24 cellular contexts compared by ENCODE assay signal in genomic region chr3:142915636-142916035, GRCh38. TPM values are rescaled to one million over a fixed set of nuclear protein-coding genes. Genes with fewer than 3 reads are reported as not detected.
A peak's percentile ranks its signal among the peaks of the same experiment; 100 is the strongest.
DNase-seq lines count a peak whose midpoint lies in the region; ATAC-seq, FAIRE-seq and TF ChIP-seq lines count a peak whose summit lies in the region.
"Had no signal": no experiment of that assay in that cellular context is flagged by ENCODE, and none has a peak within 500 bp of the region (broad histone marks: within the 10 kb centered on the region; RNA-seq: fewer than 3 reads in every experiment).

No MANE protein-coding gene starts in this region.

- H3K9me3 ChIP-seq in HEK293 (ENCODE audit: control insufficient read depth, insufficient read depth, low read depth, low read length) (no peaks in the 10 kb centered on the region), Karpas-422 (ENCODE audit: low read length) (no peaks in the 10 kb centered on the region), K562 (replicated peaks; ENCODE audit: control insufficient read depth, insufficient read depth, low read depth, low read length) (no peaks in the 10 kb centered on the region)

- H2AFZ ChIP-seq in Karpas-422 (ENCODE audit: low read length) (no peak overlapping the region), K562 (ENCODE audit: low read depth, low read length) (no peak overlapping the region)
- H2AFZ ChIP-seq: GM23338 had no signal

- H3K4me1 Mint-ChIP-seq in memory B cell, result no peaks in the 10 kb centered on the region
- H3K4me1 Mint-ChIP-seq: CD4-positive, alpha-beta memory T cell had no signal

- no peaks in the 10 kb centered on the region for H3K9me1 ChIP-seq in K562 (ENCODE audit: control insufficient read depth, insufficient read depth, low read length)

- 18% methylated on average over 3 of the region's 3 CpGs for WGBS in K562 (ENCODE audit: insufficient coverage, low coverage, missing lambda C conversion rate)

- H3K9me3 Mint-ChIP-seq in memory B cell, result no peaks in the 10 kb centered on the region
- H3K9me3 Mint-ChIP-seq: CD4-positive, alpha-beta memory T cell; GM23338; H9; HFFc6 had no signal

- H3K4me3 ChIP-seq in HEK293 (ENCODE audit: low read depth, low read length) (no peak overlapping the region), Karpas-422 (ENCODE audit: low read length) (no peak overlapping the region; the same call in 1 of the 2 replicates), K562 (no peak overlapping the region)
- H3K4me3 ChIP-seq: GM23338 had no signal

- FAIRE-seq in K562 (lab: Jason Lieb, UNC), result no peak
- FAIRE-seq: GM12891, GM18507 had no signal

- H3K27me3 ChIP-seq in Karpas-422 (ENCODE audit: low read length), result no peaks in the 10 kb centered on the region
- H3K27me3 ChIP-seq in K562 (ENCODE audit: control insufficient read depth in 2 of 2, insufficient read depth in 2 of 2, low read length in 2 of 2), result no peaks in the 10 kb centered on the region

- H4K20me1 ChIP-seq in Karpas-422 (ENCODE audit: insufficient read depth, low read depth, low read length), result no peaks in the 10 kb centered on the region
- no peaks in the 10 kb centered on the region for H4K20me1 ChIP-seq in K562 (replicated peaks; ENCODE audit: control insufficient read depth, insufficient read depth, low read length)

- DNase-seq in Karpas-422 (peak; percentile 48), K562 (ENCODE audit: extremely low read depth in 1 of 4, low spot score in 3 of 4) (no peak), memory B cell (ENCODE audit: low spot score in 2 of 2) (no peak), epidermal melanocyte (ENCODE audit: insufficient read length, low spot score) (no peak), HT-29 (ENCODE audit: low spot score) (no peak)
- DNase-seq: C1 segment of cervical spinal cord; Calu3; CD4-positive, alpha-beta memory T cell; COR-L47; DMS53; DMS79 treated with DMSO at 0.1 percent for 48 hours; GF-D8; H9; HFFc6 had no signal

- H3K27me3 Mint-ChIP-seq in memory B cell, result peaks cover 7% of the 10 kb centered on the region

- H3K4me2 ChIP-seq in Karpas-422 (ENCODE audit: low read depth, low read length, poor library complexity, severe bottlenecking), result no peak overlapping the region
- no peak overlapping the region for H3K4me2 ChIP-seq in K562 (ENCODE audit: insufficient read depth, low read length)
- H3K4me2 ChIP-seq: GM23338 had no signal

- no TSS peak for BruUV-seq in K562 (replicated peaks; lab: Mats Ljungman, UMichigan)

- H3K4me1 ChIP-seq in HEK293 (ENCODE audit: control insufficient read depth, insufficient read depth, low read length) (no peaks in the 10 kb centered on the region), Karpas-422 (ENCODE audit: low read length) (peaks cover 10% of the 10 kb centered on the region), K562 (replicated peaks in 1 of 2; ENCODE audit: control insufficient read depth in 2 of 2, insufficient read depth in 2 of 2, low read length in 2 of 2) (no peaks in the 10 kb centered on the region; a peak in 1 of 5 replicates)

- CTCF ChIA-PET in HEK293 (lab: Yijun Ruan, JAX), result no interaction called here
- CTCF ChIA-PET in K562 (lab: Yijun Ruan, JAX; ENCODE audit: low intra/inter-chr PET ratio), result no interaction called here

- H3K9ac ChIP-seq in Karpas-422 (ENCODE audit: low read length) (no peak overlapping the region), K562 (ENCODE audit: insufficient read depth in 1 of 2, low read depth in 2 of 2, low read length in 2 of 2) (no peak overlapping the region)

- TF ChIP-seq POLR2A in K562 (conservative IDR thresholded peaks at IDR 0.05), result no peak

- POLR2A ChIA-PET in HEK293 (lab: Yijun Ruan, JAX), result no interaction called here
- POLR2A ChIA-PET in K562 (lab: Yijun Ruan, JAX), result interaction anchor here (1.4 kb wide), 1 partner anchor 15 kb away, joined by 3 read pairs; no protein-coding TSS in a partner anchor

- TF ChIP-seq CTCF in HEK293 (tag by site-specific recombination; IDR thresholded peaks at IDR 0.05) (no peak), K562 (IDR thresholded peaks at IDR 0.05 in 2 of 3, conservative IDR thresholded peaks at IDR 0.05 in 1 of 3; ENCODE audit: insufficient read depth in 2 of 3, low read depth in 1 of 3, low read length in 3 of 3) (no peak)

- H3K9me2 ChIP-seq in Karpas-422 (replicated peaks; ENCODE audit: insufficient read depth, low read length), result no peaks in the 10 kb centered on the region

- in situ Hi-C loops in K562 (cut with MboI), result no loop called here

- no peak for ATAC-seq in K562
- ATAC-seq in memory B cell (ENCODE audit: low read depth), result peak; percentile 35
- no peak for ATAC-seq in HG03097 (IDR thresholded peaks at IDR 0.05; ENCODE audit: low FRiP score, unreplicated experiment)
- ATAC-seq in HG02763 (IDR thresholded peaks at IDR 0.05; ENCODE audit: unreplicated experiment), result no peak
- ATAC-seq: GM23338, HCT116 had no signal

- H3K27ac Mint-ChIP-seq in memory B cell, result no peak overlapping the region
- H3K27ac Mint-ChIP-seq: CD4-positive, alpha-beta memory T cell; GM23338; H9 had no signal

- H3K79me2 ChIP-seq in Karpas-422 (ENCODE audit: low read length) (no peaks in the 10 kb centered on the region), K562 (ENCODE audit: control insufficient read depth, insufficient read depth, low read length) (no peaks in the 10 kb centered on the region)

- no peak for TF ChIP-seq RAD21 in K562 (CRISPR knock-in tag; conservative IDR thresholded peaks at IDR 0.05 in 1 of 2, IDR thresholded peaks at IDR 0.05 in 1 of 2)

- no peak overlapping the region for H3K27ac ChIP-seq in HEK293 (ENCODE audit: extremely low read depth, low read depth, low read length)
- no peak overlapping the region for H3K27ac ChIP-seq in Karpas-422 (ENCODE audit: low read length)
- H3K27ac ChIP-seq in K562 (ENCODE audit: extremely low read depth, low read depth, low read length), result no peak overlapping the region

- H3K36me3 ChIP-seq in HEK293 (ENCODE audit: control insufficient read depth in 2 of 2, insufficient read depth in 1 of 2, low read length in 2 of 2), result no peaks in the 10 kb centered on the region
- H3K36me3 ChIP-seq in Karpas-422 (ENCODE audit: insufficient read depth, low read length), result no peaks in the 10 kb centered on the region
- H3K36me3 ChIP-seq in K562 (ENCODE audit: control insufficient read depth, insufficient read depth, low read length), result no peaks in the 10 kb centered on the region

- H3K4me3 Mint-ChIP-seq in memory B cell, result no peak overlapping the region
- H3K4me3 Mint-ChIP-seq: CD4-positive, alpha-beta memory T cell; GM23338; H9; HFFc6 had no signal

- TF ChIP-seq EP300 in K562 (IDR thresholded peaks at IDR 0.05; ENCODE audit: low read length), result no peak

- intact Hi-C loops in K562 (cut with micrococcal nuclease), result no loop called here

- no peaks in the 10 kb centered on the region for H3K36me3 Mint-ChIP-seq in memory B cell
- H3K36me3 Mint-ChIP-seq: CD4-positive, alpha-beta memory T cell had no signal

TF ChIP-seq in HEK293, 187 proteins besides CTCF, POLR2A, EP300 and RAD21 (continues in another document):
- TF ChIP-seq ZNF174 (tag by site-specific recombination; IDR thresholded peaks at IDR 0.05), result no peak
- TF ChIP-seq ZNF157 (tag by site-specific recombination; IDR thresholded peaks at IDR 0.05), result no peak

TF ChIP-seq in K562, 482 proteins besides CTCF, POLR2A, EP300 and RAD21:
- TF ChIP-seq ZNF644 (tag; IDR thresholded peaks at IDR 0.05; ENCODE audit: low read depth), result no peak
- TF ChIP-seq RFX1 (IDR thresholded peaks at IDR 0.05), result peak; percentile 36
- no peak for TF ChIP-seq SRSF3 (IDR thresholded peaks at IDR 0.05; ENCODE audit: insufficient read depth, low read length)

RNA-seq across cellular contexts. Expression of gene PCOLCE2, which starts 26.8 kb away (rescaled TPM):
- total RNA-seq in Karpas-422 (2014; rRNA removed; shearing (Covaris generic); ENCODE audit: low replicate concordance), result not detected in 2 replicates
- 4.6 and 8.1 TPM in 2 replicates for total RNA-seq in K562 (2011; cell fraction: chromatin; rRNA removed; ENCODE audit: low replicate concordance)
- 3.2 and 3.3 TPM in 2 replicates for total RNA-seq in K562 (2011; cell fraction: nucleolus; rRNA removed)
- 6.0 and 6.3 TPM in 2 replicates for total RNA-seq in K562 (2011; cell fraction: nucleoplasm; rRNA removed)
- total RNA-seq in K562 (2014; rRNA removed) (0.73 and 0.86 TPM in 2 replicates), K562 (2014; rRNA removed; fragmentation: Illumina TruSeq; extraction: Trizol) (0.65 and 0.83 TPM in 2 replicates), K562 (2015; rRNA removed; fragmentation: Illumina TruSeq; extraction: Trizol) (0.40 and 0.49 TPM in 2 replicates), K562 (2021) (0.49 and 1.0 TPM in 2 replicates)
- polyA plus RNA-seq in K562 (2011; rRNA removed) (1.1 and 1.2 TPM in 2 replicates), K562 (2014; fragmentation: Illumina TruSeq; extraction: Trizol) (0.64 and 0.72 TPM in 2 replicates), K562 (2014; fragmentation: Nextera tagmentation; extraction: Ambion mirVana) (under 1 TPM; 0.18 to 0.39 TPM), K562 (2014; rRNA removed) (0.59 and 1.2 TPM in 2 replicates)
- polyA plus RNA-seq in K562 (2011; cell fraction: cytosol; rRNA removed), result 0.58 and 0.73 TPM in 2 replicates
- polyA plus RNA-seq in K562 (2011; cell fraction: nucleus; rRNA removed), result 0.76 and 0.98 TPM in 2 replicates
- 0.18 and 0.29 TPM in 2 replicates for polyA plus RNA-seq in K562 (2012)
- polyA minus RNA-seq in K562 (2011; rRNA and poly(A)+ RNA removed), result 0.91 and 1.2 TPM in 2 replicates
- not detected in 2 replicates for polyA minus RNA-seq in K562 (2011; cell fraction: cytosol; rRNA and poly(A)+ RNA removed)
- polyA minus RNA-seq in K562 (2011; cell fraction: nucleus; rRNA and poly(A)+ RNA removed), result 0.33 and 1.3 TPM in 2 replicates
- total RNA-seq in HT-29 (2014; rRNA removed; shearing (Covaris generic)), result 4.9 and 6.2 TPM in 2 replicates
- total RNA-seq: CD4-positive, alpha-beta memory T cell had no signal
- polyA plus RNA-seq: CD4-positive, alpha-beta memory T cell had no signal

RNA-seq across cellular contexts. Expression of gene PAQR9, which starts 47.8 kb away (rescaled TPM):
- not detected in 2 replicates for total RNA-seq in Karpas-422 (2014; rRNA removed; shearing (Covaris generic); ENCODE audit: low replicate concordance)
- total RNA-seq in K562 (2011; cell fraction: chromatin; rRNA removed; ENCODE audit: low replicate concordance), result 0.53 and 1.0 TPM in 2 replicates
- 1.4 and 2.0 TPM in 2 replicates for total RNA-seq in K562 (2011; cell fraction: nucleolus; rRNA removed)
- 0.92 and 1.8 TPM in 2 replicates for total RNA-seq in K562 (2011; cell fraction: nucleoplasm; rRNA removed)
- total RNA-seq in K562 (2014; rRNA removed), result 0.27 and 0.29 TPM in 2 replicates
- total RNA-seq in K562 (2014; rRNA removed; fragmentation: Illumina TruSeq; extraction: Trizol), result 0.07 and 0.16 TPM in 2 replicates
- total RNA-seq in K562 (2015; rRNA removed; fragmentation: Illumina TruSeq; extraction: Trizol), result 0.04 TPM in 1 of 2 replicates, not detected in the other
- 0.40 and 0.58 TPM in 2 replicates for total RNA-seq in K562 (2021)
- 0.12 and 0.39 TPM in 2 replicates for polyA plus RNA-seq in K562 (2011; rRNA removed)
- 0.12 and 1.3 TPM in 2 replicates for polyA plus RNA-seq in K562 (2011; cell fraction: cytosol; rRNA removed)
- polyA plus RNA-seq in K562 (2011; cell fraction: nucleus; rRNA removed), result 0.20 and 1.0 TPM in 2 replicates
- polyA plus RNA-seq in K562 (2012), result 0.11 and 0.31 TPM in 2 replicates
- polyA plus RNA-seq in K562 (2014; fragmentation: Illumina TruSeq; extraction: Trizol), result 0.21 and 0.22 TPM in 2 replicates
- under 1 TPM; 0.08 to 0.13 TPM for polyA plus RNA-seq in K562 (2014; fragmentation: Nextera tagmentation; extraction: Ambion mirVana)
- polyA plus RNA-seq in K562 (2014; rRNA removed), result 0.33 and 0.47 TPM in 2 replicates
- polyA minus RNA-seq in K562 (2011; rRNA and poly(A)+ RNA removed), result 0.18 and 0.39 TPM in 2 replicates
- not detected in 2 replicates for polyA minus RNA-seq in K562 (2011; cell fraction: cytosol; rRNA and poly(A)+ RNA removed)
- 0.27 and 0.56 TPM in 2 replicates for polyA minus RNA-seq in K562 (2011; cell fraction: nucleus; rRNA and poly(A)+ RNA removed)
- total RNA-seq in HT-29 (2014; rRNA removed; shearing (Covaris generic)), result not detected in 2 replicates
- total RNA-seq: A172; CD4-positive, alpha-beta memory T cell; G401 had no signal
- polyA plus RNA-seq: BJ; CD4-positive, alpha-beta memory T cell had no signal
